In genomic region chr3:105745046-105745445, GRCh38 we compare ENCODE assay signal across 17 cellular contexts.
"Had no signal": no experiment of that assay in that cellular context is flagged by ENCODE, and none has a peak within 500 bp of the region (broad histone marks: within the 10 kb centered on the region; RNA-seq: fewer than 3 reads in every experiment).

No MANE protein-coding gene starts in this region.

- H3K27me3 Mint-ChIP-seq: activated naive CD8-positive, alpha-beta T cell treated with anti-CD3 and anti-CD28 coated beads, Interleukin-2, amount 10 ng/mL, durations not matched to agents 7 days and 5 days; type B pancreatic cell had no signal

- H3K4me3 Mint-ChIP-seq: nephron, type B pancreatic cell had no signal

- H3K27me3 ChIP-seq: breast epithelium, right lobe of liver, suprapubic skin had no signal

- ATAC-seq: activated CD4-positive, CD25-positive, alpha-beta regulatory T cell treated with anti-CD3 and anti-CD28 coated beads, Interleukin-2, amount 50 U/mL, for 24 hours; psoas muscle; right lobe of liver had no signal

- H3K4me3 ChIP-seq: breast epithelium, psoas muscle, right lobe of liver, suprapubic skin had no signal

- H3K9me3 Mint-ChIP-seq: nephron had no signal

- FAIRE-seq: endothelial cell of umbilical vein had no signal

- H3K36me3 ChIP-seq: breast epithelium, right lobe of liver had no signal

- H3K4me1 ChIP-seq: psoas muscle, right lobe of liver had no signal

- H3K27ac Mint-ChIP-seq: type B pancreatic cell had no signal

- DNase-seq: activated CD4-positive, alpha-beta T cell treated with anti-CD3 and anti-CD28 coated beads, Interleukin-2, amount 50 U/mL, for 48 hours; activated CD8-positive, alpha-beta memory T cell treated with anti-CD3 and anti-CD28 coated beads, Interleukin-2, amount 50 U/mL, for 48 hours; activated effector memory CD4-positive, alpha-beta T cell treated with Interleukin-2 at 50 U/mL for 16 hours; activated naive CD8-positive, alpha-beta T cell treated with anti-CD3 and anti-CD28 coated beads, Interleukin-2, amount 10 ng/mL, durations not matched to agents 7 days and 5 days; aorta; foreskin melanocyte; head of caudate nucleus; psoas muscle; right lobe of liver; stimulated activated CD4-positive, alpha-beta T cell treated with anti-CD3 and anti-CD28 coated beads, Interleukin-1b, Interleukin-23, amount 100 ng/mL, for 48 hours; stimulated activated naive CD4-positive, alpha-beta T cell had no signal

- H3K27ac ChIP-seq: psoas muscle, right lobe of liver, suprapubic skin had no signal
